24 cellular contexts compared by ENCODE assay signal in genomic region chr5:97000391-97000790, GRCh38.
"Had no signal": no experiment of that assay in that cellular context is flagged by ENCODE, and none has a peak within 500 bp of the region (broad histone marks: within the 10 kb centered on the region; RNA-seq: fewer than 3 reads in every experiment).

No MANE protein-coding gene starts in this region.

- H3K27ac ChIP-seq: body of pancreas, cardiac muscle cell, esophagus squamous epithelium, hepatocyte, left ventricle myocardium inferior, pancreas, psoas muscle, right atrium auricular region, transverse colon, uterus had no signal

- H3K27me3 ChIP-seq: body of pancreas, cardiac muscle cell, esophagus squamous epithelium, hepatocyte, pancreas, right atrium auricular region, transverse colon, uterus had no signal

- H3K4me3 ChIP-seq: body of pancreas, cardiac muscle cell, esophagus squamous epithelium, hepatocyte, left ventricle myocardium inferior, pancreas, psoas muscle, right atrium auricular region, transverse colon, uterus had no signal

- H3K4me1 ChIP-seq: body of pancreas, left ventricle myocardium inferior, pancreas, psoas muscle, right atrium auricular region, transverse colon, uterus had no signal

- DNase-seq: activated CD4-positive, alpha-beta memory T cell treated with anti-CD3 and anti-CD28 coated beads for 36 hours; activated CD4-positive, alpha-beta T cell treated with anti-CD3 and anti-CD28 coated beads for 48 hours; activated CD4-positive, CD25-positive, alpha-beta regulatory T cell; activated naive CD4-positive, alpha-beta T cell treated with anti-CD3 and anti-CD28 coated beads for 36 hours; activated naive CD8-positive, alpha-beta T cell treated with anti-CD3 and anti-CD28 coated beads, Interleukin-2, amount 10 ng/mL, durations not matched to agents 7 days and 5 days; activated T-cell treated with anti-CD3 and anti-CD28 coated beads, Interleukin-2, amount 50 U/mL, for 48 hours; amygdala; body of pancreas; cortex of kidney; endodermal cell; esophagus squamous epithelium; immature natural killer cell; left ventricle myocardium inferior; midbrain; nephron progenitor cell; pancreas; psoas muscle; stimulated activated CD4-positive, alpha-beta T cell treated with anti-CD3 and anti-CD28 coated beads, Interleukin-2, amount 100 ng/mL, for 24 hours; transverse colon; uterus had no signal

- H3K9me3 ChIP-seq: body of pancreas, esophagus squamous epithelium, left ventricle myocardium inferior, pancreas, psoas muscle, right atrium auricular region, transverse colon, uterus had no signal

- ATAC-seq: body of pancreas; pancreas; stimulated activated memory B cell treated with anti-CD40 and anti-IgM and Interleukin-4, amounts not matched to agents 10 μg/mL and 1 μg/mL and 100 μg/mL, for 72 hours had no signal
